22 cellular contexts compared by ENCODE assay signal in genomic region chr6:51972659-51973058, GRCh38.
"Had no signal": no experiment of that assay in that cellular context is flagged by ENCODE, and none has a peak within 500 bp of the region (broad histone marks: within the 10 kb centered on the region; RNA-seq: fewer than 3 reads in every experiment).

No MANE protein-coding gene starts in this region.

- H3K4me3 Mint-ChIP-seq: IgD-negative memory B cell, T-cell had no signal

- ATAC-seq: K562, Panc1, T-cell had no signal

- H3K4me1 Mint-ChIP-seq: IgD-negative memory B cell, T-cell had no signal

- H3K27ac ChIP-seq: KMS-11, RWPE1 had no signal

- H3K9me3 Mint-ChIP-seq: T-cell had no signal

- DNase-seq: Kasumi-1, MM.1S, NCI-H1092 treated with DMSO at 0.1 percent for 48 hours, NCI-H1436, NCI-H187, NCI-H2029, NCI-H2081 treated with DMSO at 0.1 percent for 48 hours, NCI-H2171, NCI-H226, NCI-H446, NCI-H510A, NCI-H524 treated with DMSO at 0.1 percent for 48 hours, NCI-H69, NCI-H774, SHP77, SW 1271, T-cell had no signal

- H3K4me3 ChIP-seq: K562 had no signal

- H3K27ac Mint-ChIP-seq: IgD-negative memory B cell, T-cell had no signal

- H3K36me3 Mint-ChIP-seq: IgD-negative memory B cell, T-cell had no signal

- H3K4me2 ChIP-seq: KMS-11 had no signal
